Comparison of ENCODE assay signal across 11 cellular contexts in the genomic region with DNA sequence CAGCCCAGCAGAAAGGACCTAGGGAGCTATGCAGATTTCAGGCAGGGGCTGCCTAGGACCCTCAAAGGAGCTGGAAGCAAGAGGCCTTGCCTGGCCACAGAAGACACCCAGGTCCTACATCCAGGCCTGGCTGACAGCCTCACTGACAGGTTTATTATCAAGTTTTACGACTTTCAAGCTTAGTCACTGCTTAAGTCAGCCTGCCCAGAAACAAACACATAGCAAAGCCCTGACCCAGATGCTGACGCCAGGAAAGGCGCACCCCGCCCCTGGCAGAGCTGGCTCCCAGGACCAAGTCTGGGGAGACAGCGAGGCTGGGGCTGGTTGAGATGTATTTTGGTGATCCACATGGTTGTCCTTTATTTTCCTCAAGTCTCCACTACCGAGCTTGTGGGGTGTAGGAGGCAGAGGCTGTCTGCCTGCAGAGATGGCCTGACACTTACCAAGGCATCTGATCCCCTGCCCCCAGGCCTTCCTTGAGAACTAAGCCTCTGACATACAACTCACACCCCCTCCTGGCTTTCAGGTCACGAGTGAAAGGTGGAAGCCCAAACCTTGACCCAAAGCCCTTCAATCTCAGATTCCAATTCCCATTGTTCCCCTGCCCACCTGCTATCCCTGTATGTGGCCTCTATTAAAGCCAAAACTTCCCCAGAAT.
DNase-seq lines count a peak whose midpoint lies in the region; ATAC-seq, FAIRE-seq and TF ChIP-seq lines count a peak whose summit lies in the region.
"Had no signal": no experiment of that assay in that cellular context is flagged by ENCODE, and none has a peak within 500 bp of the region (broad histone marks: within the 10 kb centered on the region; RNA-seq: fewer than 3 reads in every experiment).

No MANE protein-coding gene starts in this region.

- no peaks in the 10 kb centered on the region for H3K36me3 Mint-ChIP-seq in nephron progenitor cell (ENCODE audit: low read depth)

- H3K27ac Mint-ChIP-seq in nephron progenitor cell = no peak overlapping the region

- no peaks in the 10 kb centered on the region for H3K27me3 ChIP-seq in MG63

- H3K36me3 ChIP-seq in MG63 = no peaks in the 10 kb centered on the region
- H3K36me3 ChIP-seq: lower lobe of right lung had no signal

- FAIRE-seq in endometrium (lab: Jason Lieb, UNC) = peak; percentile 94
- FAIRE-seq: TTC549 had no signal

- peaks cover 48% of the 10 kb centered on the region for H3K4me1 Mint-ChIP-seq in nephron progenitor cell

- no peaks in the 10 kb centered on the region for H3K9me3 Mint-ChIP-seq in nephron progenitor cell

- ATAC-seq in HG03045 (IDR thresholded peaks at IDR 0.05; ENCODE audit: unreplicated experiment) = no peak
- ATAC-seq: lower lobe of right lung had no signal

- H3K4me3 Mint-ChIP-seq in nephron progenitor cell = peak overlapping the region; percentile 24

- DNase-seq in AG20443 (ENCODE audit: low spot score) = peak; percentile 94
- peak; percentile 95 for DNase-seq in MG63
- DNase-seq in nephron progenitor cell = peak; percentile 51
- no peak for DNase-seq in NCI-H1930 (lab: John Stamatoyannopoulos, UW)
- no peak for DNase-seq in activated naive CD4-positive, alpha-beta T cell treated with anti-CD3 and anti-CD28 coated beads, Interleukin-2, amount 50 U/mL, for 16 hours
- no peak for DNase-seq in HuH-7.5 (ENCODE audit: low spot score)
- DNase-seq: DND-41, lower lobe of right lung had no signal

- H3K4me3 ChIP-seq in MG63 = no peak overlapping the region
- H3K4me3 ChIP-seq: lower lobe of right lung had no signal

- H3K9me3 ChIP-seq in MG63 = peaks cover 8% of the 10 kb centered on the region
- H3K9me3 ChIP-seq: lower lobe of right lung had no signal

- no peak for TF ChIP-seq CTCF in nephron progenitor cell (IDR thresholded peaks at IDR 0.05)

- peaks cover 20% of the 10 kb centered on the region for H3K27me3 Mint-ChIP-seq in nephron progenitor cell (ENCODE audit: low read depth, poor library complexity)

Comparison
In these comparisons a context has a peak if more than half of its experiments do, and no peak if none do; other contexts are left out.
1. DNase-seq: peak in AG20443 (single experiment), MG63 (single experiment) and nephron progenitor cell (single experiment); none in NCI-H1930 (0 of 2), activated naive CD4-positive, alpha-beta T cell treated with anti-CD3 and anti-CD28 coated beads, Interleukin-2, amount 50 U/mL, for 16 hours (single experiment) and HuH-7.5 (single experiment).